19 cellular contexts compared by ENCODE assay signal in the genomic region with DNA sequence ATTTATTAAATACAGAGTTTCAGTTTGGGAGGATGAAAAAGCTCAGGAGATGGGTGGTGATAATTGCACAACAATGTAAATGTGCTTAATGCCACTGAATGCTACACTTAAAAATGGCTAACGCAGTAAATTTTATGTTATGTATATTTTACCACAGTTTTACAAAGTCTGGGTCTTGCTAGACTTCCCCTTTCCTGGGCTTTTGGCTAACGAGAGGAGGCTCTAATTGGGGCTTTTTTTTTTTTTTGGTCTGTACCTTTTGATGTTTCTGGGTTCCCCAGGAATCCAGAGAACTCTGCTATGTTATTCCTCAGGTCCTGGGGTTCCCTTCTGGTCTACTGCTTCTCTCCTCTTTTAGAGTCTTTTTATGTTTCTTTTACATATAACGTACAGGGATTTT.
DNase-seq lines count a peak whose midpoint lies in the region; ATAC-seq, FAIRE-seq and TF ChIP-seq lines count a peak whose summit lies in the region.
"Had no signal": no experiment of that assay in that cellular context is flagged by ENCODE, and none has a peak within 500 bp of the region (broad histone marks: within the 10 kb centered on the region; RNA-seq: fewer than 3 reads in every experiment).

No MANE protein-coding gene starts in this region.

- no peaks in the 10 kb centered on the region for H3K9me3 ChIP-seq in GM12878 (replicated peaks; ENCODE audit: control insufficient read depth, insufficient read depth, low read length)

- ATAC-seq in GM12878 = no peak

- POLR2A ChIA-PET in GM12878 (lab: Charles Lee) = no interaction called here

- no peak for TF ChIP-seq RAD21 in GM12878 (IDR thresholded peaks at IDR 0.05; ENCODE audit: insufficient read depth, low read depth, low read length)

- no peak for TF ChIP-seq POLR2A in GM12878 (IDR thresholded peaks at IDR 0.05; ENCODE audit: low read depth, low read length)

- SMC1A ChIA-PET in GM12878 (lab: Charles Lee; ENCODE audit: uncharacterized antibody, unreplicated experiment) = no interaction called here

- H3K27ac ChIP-seq in GM12878 (ENCODE audit: control insufficient read depth, insufficient read depth) = no peak overlapping the region
- H3K27ac ChIP-seq: GM23248 had no signal

- BruUV-seq in GM12878 (replicated peaks; lab: Mats Ljungman, UMichigan) = no TSS peak

- H3K27me3 ChIP-seq in GM12878 (replicated peaks in 1 of 2; ENCODE audit: control insufficient read depth in 2 of 2, insufficient read depth in 2 of 2, low read length in 1 of 2) = 0 out of 4 replicates have a peak, but pooled peaks cover 0 to 2% of the 10 kb centered on the region in 2 experiments

- RAD21 ChIA-PET in GM12878 (lab: Charles Lee; ENCODE audit: unreplicated experiment) = no interaction called here

- in situ Hi-C loops in GM12878 (cut with MboI) = no loop called here

- H4K20me1 ChIP-seq in GM12878 (ENCODE audit: control insufficient read depth, insufficient read depth) = no peaks in the 10 kb centered on the region

- no peak overlapping the region for H3K9ac ChIP-seq in GM12878 (ENCODE audit: control insufficient read depth, insufficient read depth, low read length)
- H3K9ac ChIP-seq: GM23248 had no signal

- FAIRE-seq in GM12878 (lab: Jason Lieb, UNC) = no peak
- FAIRE-seq: GM12892, GM19239, H1 had no signal

- no peaks in the 10 kb centered on the region for H3K4me1 ChIP-seq in GM12878 (ENCODE audit: control insufficient read depth, insufficient read depth, low read length)

- no peaks in the 10 kb centered on the region for H3K36me3 ChIP-seq in GM12878 (ENCODE audit: control insufficient read depth in 2 of 2, insufficient read depth in 2 of 2, low read length in 1 of 2)

- H2AFZ ChIP-seq in GM12878 (ENCODE audit: control insufficient read depth, low read depth, low read length) = no peak overlapping the region
- H2AFZ ChIP-seq: GM23248 had no signal

- DNase-seq in MV-4-11 (lab: John Stamatoyannopoulos, UW) (peak; percentile 52), NOMO-1 treated with DMSO at 0.1 percent for 48 hours (lab: John Stamatoyannopoulos, UW; ENCODE audit: unreplicated experiment) (peak; percentile 70), GM12878 (ENCODE audit: low read depth, low spot score) (no peak), NCI-H1694 (lab: John Stamatoyannopoulos, UW) (no peak), dedifferentiated amniotic fluid mesenchymal stem cell (ENCODE audit: extremely low spot score) (no peak), NCI-H510A treated with DMSO at 0.1 percent for 48 hours (lab: John Stamatoyannopoulos, UW) (no peak)
- DNase-seq: C1 segment of cervical spinal cord; Calu3; CD4-positive, alpha-beta memory T cell; COR-L47; DMS53; DMS79 treated with DMSO at 0.1 percent for 48 hours; GF-D8; GM23248; H7; HCEC 1CT had no signal

- TF ChIP-seq EP300 in GM12878 (IDR thresholded peaks at IDR 0.05; ENCODE audit: borderline replicate concordance in 1 of 2, control insufficient read depth in 1 of 2, low read depth in 2 of 2, low read length in 2 of 2) = no peak

- CTCF ChIA-PET in GM12878 (lab: Yijun Ruan, JAX) = interaction anchor here (0.6 to 1.5 kb wide), 2 partner anchors 9 to 13 kb away, joined by 3 to 4 read pairs; no protein-coding TSS in a partner anchor

- no peak for TF ChIP-seq CTCF in GM12878 (IDR thresholded peaks at IDR 0.05 in 2 of 3, conservative IDR thresholded peaks at IDR 0.05 in 1 of 3; ENCODE audit: control insufficient read depth in 2 of 3, extremely low read depth in 1 of 3, insufficient read depth in 1 of 3, low read depth in 3 of 3, low read length in 3 of 3)

- H3K4me3 ChIP-seq in GM12878 = no peak overlapping the region
- H3K4me3 ChIP-seq: GM23248 had no signal

- H3K4me2 ChIP-seq in GM12878 (ENCODE audit: control insufficient read depth, insufficient read depth) = no peak overlapping the region

- no peaks in the 10 kb centered on the region for H3K79me2 ChIP-seq in GM12878 (ENCODE audit: control insufficient read depth, insufficient read depth, low read length)

- WGBS in GM12878 (ENCODE audit: insufficient coverage, insufficient replicate concordance, low lambda C conversion rate, missing lambda C conversion rate) = 19% methylated on average over 3 of the region's 3 CpGs

- intact Hi-C loops in GM12878 (cut with micrococcal nuclease; ENCODE audit: unreplicated experiment) = no loop called here

TF ChIP-seq in GM12878, 131 proteins besides CTCF, POLR2A, EP300 and RAD21:
- TF ChIP-seq SPI1 (IDR thresholded peaks at IDR 0.05; ENCODE audit: borderline replicate concordance, insufficient read depth, low read depth, low read length) (0 out of 2 replicates have a peak, but pooled peaks have one; percentile 4), ZNF384 (IDR thresholded peaks at IDR 0.05; ENCODE audit: borderline replicate concordance, low read depth, low read length) (no peak)

Comparison
In these comparisons a context has a peak if more than half of its experiments do, and no peak if none do; other contexts are left out.
1. DNase-seq: peak in MV-4-11 (single experiment) and NOMO-1 treated with DMSO at 0.1 percent for 48 hours (single experiment); none in GM12878 (single experiment), NCI-H1694 (single experiment), dedifferentiated amniotic fluid mesenchymal stem cell (single experiment) and NCI-H510A treated with DMSO at 0.1 percent for 48 hours (single experiment).